39 cellular contexts compared by ENCODE assay signal in the genomic region with DNA sequence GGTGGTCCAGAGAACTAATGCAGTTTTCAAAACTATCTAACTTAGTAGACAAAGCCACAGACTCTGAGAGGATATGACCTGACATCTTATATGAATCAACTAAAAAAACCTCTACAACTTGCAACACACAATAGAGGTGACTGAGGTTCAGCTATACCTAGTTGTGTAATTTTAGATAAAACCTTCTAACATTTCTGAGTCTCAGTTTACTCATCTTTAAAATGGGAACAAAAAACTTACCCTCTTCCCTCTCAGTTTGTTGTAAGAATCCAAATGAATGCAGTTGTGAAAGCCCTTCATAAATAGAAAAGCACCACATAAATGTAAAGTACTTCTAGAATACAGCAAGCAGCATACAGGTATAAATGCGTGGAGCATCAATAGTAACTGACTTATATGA. TPM values are rescaled to one million over a fixed set of nuclear protein-coding genes. Genes with fewer than 3 reads are reported as not detected.
"Had no signal": no experiment of that assay in that cellular context is flagged by ENCODE, and none has a peak within 500 bp of the region (broad histone marks: within the 10 kb centered on the region; RNA-seq: fewer than 3 reads in every experiment).

No MANE protein-coding gene starts in this region.

- H3K9me3 ChIP-seq: adrenal gland, body of pancreas, breast epithelium had no signal

- H3K4me1 ChIP-seq: breast epithelium had no signal

- H3K9me3 Mint-ChIP-seq: activated B cell treated with CpG ODN at 0.5 μM for 24 hours; activated CD4-positive, alpha-beta memory T cell treated with anti-CD3 and anti-CD28 coated beads for 36 hours; activated CD4-positive, alpha-beta T cell treated with anti-CD3 and anti-CD28 coated beads, Interleukin-2, amount 10 ng/mL, durations not matched to agents 24 days and 14 days; activated CD8-positive, alpha-beta T cell treated with anti-CD3 and anti-CD28 coated beads for 36 hours; activated naive CD4-positive, alpha-beta T cell treated with anti-CD3 and anti-CD28 coated beads for 36 hours; activated naive CD4-positive, alpha-beta T cell treated with anti-CD3 and anti-CD28 coated beads, Interleukin-2, amount 50 U/mL, for 72 hours; activated naive CD8-positive, alpha-beta T cell treated with anti-CD3 and anti-CD28 coated beads for 36 hours; activated T-cell treated with anti-CD3 and anti-CD28 coated beads, Interleukin-2, amount 50 U/mL, for 4 hours; activated T-cell treated with anti-CD3 and anti-CD28 coated beads, Interleukin-2, amount 50 U/mL, for 72 hours; activated T-helper 1 cell treated with anti-CD3 and anti-CD28 coated beads, Interleukin-12 subunit alpha, Interleukin-12 subunit beta, Interleukin-2, Interleukin-4 antibody, amounts not matched to agents 30 ng/mL and 10 ng/mL and 1 ng/mL, durations not matched to agents 14 hours and 24 hours and 36 hours; activated T-helper 17 cell treated with anti-CD3 and anti-CD28 coated beads, Interleukin-2, amount 50 U/mL, for 72 hours; T-helper 1 cell treated with Interleukin-12 subunit alpha and Interleukin-12 subunit beta and Interleukin-4 antibody, amounts not matched to agents 30 μg/mL and 1 μg/mL, for 36 hours; T-helper 2 cell treated with Interferon-gamma antibody and Interleukin-4, amounts not matched to agents 5 μg/mL and 100 μg/mL, for 36 hours had no signal

- H3K36me3 Mint-ChIP-seq: activated CD4-positive, alpha-beta memory T cell treated with anti-CD3 and anti-CD28 coated beads for 36 hours; activated naive CD4-positive, alpha-beta T cell treated with anti-CD3 and anti-CD28 coated beads, Interleukin-2, amount 50 U/mL, for 72 hours; activated naive CD8-positive, alpha-beta T cell treated with anti-CD3 and anti-CD28 coated beads for 36 hours had no signal

- H3K27ac ChIP-seq: adrenal gland, body of pancreas, brain microvascular endothelial cell, WERI-Rb-1 had no signal

- H3K27me3 ChIP-seq: adrenal gland, body of pancreas, brain microvascular endothelial cell, breast epithelium had no signal

- H3K4me3 Mint-ChIP-seq: activated B cell treated with CpG ODN at 0.5 μM for 24 hours; activated CD4-positive, alpha-beta memory T cell treated with anti-CD3 and anti-CD28 coated beads for 36 hours; activated CD4-positive, alpha-beta T cell treated with anti-CD3 and anti-CD28 coated beads, Interleukin-2, amount 10 ng/mL, durations not matched to agents 24 days and 14 days; activated CD8-positive, alpha-beta T cell treated with anti-CD3 and anti-CD28 coated beads for 36 hours; activated naive CD4-positive, alpha-beta T cell treated with anti-CD3 and anti-CD28 coated beads for 36 hours; activated naive CD8-positive, alpha-beta T cell treated with anti-CD3 and anti-CD28 coated beads for 36 hours; activated T-cell treated with anti-CD3 and anti-CD28 coated beads, Interleukin-2, amount 50 U/mL, for 4 hours; activated T-cell treated with anti-CD3 and anti-CD28 coated beads, Interleukin-2, amount 50 U/mL, for 72 hours; activated T-helper 1 cell treated with anti-CD3 and anti-CD28 coated beads, Interleukin-12 subunit alpha, Interleukin-12 subunit beta, Interleukin-2, Interleukin-4 antibody, amounts not matched to agents 30 ng/mL and 10 ng/mL and 1 ng/mL, durations not matched to agents 14 hours and 24 hours and 36 hours; activated T-helper 17 cell treated with anti-CD3 and anti-CD28 coated beads, Interleukin-2, amount 50 U/mL, for 72 hours; T-helper 1 cell treated with Interleukin-12 subunit alpha and Interleukin-12 subunit beta and Interleukin-4 antibody, amounts not matched to agents 30 μg/mL and 1 μg/mL, for 36 hours; T-helper 2 cell treated with Interferon-gamma antibody and Interleukin-4, amounts not matched to agents 5 μg/mL and 100 μg/mL, for 36 hours had no signal

- H3K27ac Mint-ChIP-seq: activated B cell treated with CpG ODN at 0.5 μM for 24 hours; activated CD4-positive, alpha-beta memory T cell treated with anti-CD3 and anti-CD28 coated beads for 36 hours; activated CD4-positive, alpha-beta T cell treated with anti-CD3 and anti-CD28 coated beads, Interleukin-2, amount 10 ng/mL, durations not matched to agents 24 days and 14 days; activated CD8-positive, alpha-beta T cell treated with anti-CD3 and anti-CD28 coated beads for 36 hours; activated naive CD4-positive, alpha-beta T cell treated with anti-CD3 and anti-CD28 coated beads for 36 hours; activated naive CD4-positive, alpha-beta T cell treated with anti-CD3 and anti-CD28 coated beads, Interleukin-2, amount 50 U/mL, for 72 hours; activated naive CD8-positive, alpha-beta T cell treated with anti-CD3 and anti-CD28 coated beads for 36 hours; activated T-cell treated with anti-CD3 and anti-CD28 coated beads, Interleukin-2, amount 50 U/mL, for 72 hours; activated T-helper 1 cell treated with anti-CD3 and anti-CD28 coated beads, Interleukin-12 subunit alpha, Interleukin-12 subunit beta, Interleukin-2, Interleukin-4 antibody, amounts not matched to agents 30 ng/mL and 10 ng/mL and 1 ng/mL, durations not matched to agents 14 hours and 24 hours and 36 hours; activated T-helper 17 cell treated with anti-CD3 and anti-CD28 coated beads, Interleukin-2, amount 50 U/mL, for 72 hours; T-helper 1 cell treated with Interleukin-12 subunit alpha and Interleukin-12 subunit beta and Interleukin-4 antibody, amounts not matched to agents 30 μg/mL and 1 μg/mL, for 36 hours; T-helper 2 cell treated with Interferon-gamma antibody and Interleukin-4, amounts not matched to agents 5 μg/mL and 100 μg/mL, for 36 hours had no signal

- ATAC-seq: activated CD8-positive, alpha-beta T cell treated with anti-CD3 and anti-CD28 coated beads for 36 hours; activated naive CD4-positive, alpha-beta T cell treated with anti-CD3 and anti-CD28 coated beads, Interleukin-2, amount 50 U/mL, for 72 hours; activated T-cell treated with anti-CD3 and anti-CD28 coated beads, Interleukin-2, amount 50 U/mL, for 4 hours; activated T-cell treated with anti-CD3 and anti-CD28 coated beads, Interleukin-2, amount 50 U/mL, for 72 hours; activated T-helper 17 cell treated with anti-CD3 and anti-CD28 coated beads, Interleukin-2, amount 50 U/mL, for 72 hours; body of pancreas had no signal

- H3K4me1 Mint-ChIP-seq: activated CD4-positive, alpha-beta T cell treated with anti-CD3 and anti-CD28 coated beads, Interleukin-2, amount 10 ng/mL, durations not matched to agents 24 days and 14 days; activated T-helper 17 cell treated with anti-CD3 and anti-CD28 coated beads, Interleukin-2, amount 50 U/mL, for 72 hours had no signal

- H3K36me3 ChIP-seq: adrenal gland, brain microvascular endothelial cell, breast epithelium had no signal

- H3K4me3 ChIP-seq: adrenal gland, body of pancreas, breast epithelium had no signal

- FAIRE-seq: astrocyte had no signal

- DNase-seq: activated B cell treated with CpG ODN at 0.5 μM for 24 hours; activated CD4-positive, alpha-beta memory T cell treated with anti-CD3 and anti-CD28 coated beads for 36 hours; activated CD4-positive, alpha-beta T cell treated with anti-CD3 and anti-CD28 coated beads for 4 hours; activated CD4-positive, alpha-beta T cell treated with anti-CD3 and anti-CD28 coated beads, Interleukin-2, amount 10 ng/mL, durations not matched to agents 24 days and 14 days; activated CD4-positive, alpha-beta T cell treated with anti-CD3 and anti-CD28 coated beads, Interleukin-2, amount 50 U/mL, for 1 hour; activated CD4-positive, alpha-beta T cell treated with anti-CD3 and anti-CD28 coated beads, Interleukin-2, amount 50 U/mL, for 4 hours; activated CD4-positive, CD25-positive, alpha-beta regulatory T cell treated with anti-CD3 and anti-CD28 coated beads, Interleukin-2, amount 50 U/mL, for 72 hours; activated CD8-positive, alpha-beta memory T cell treated with anti-CD3 and anti-CD28 coated beads, Interleukin-2, amount 50 U/mL, for 4 hours; activated CD8-positive, alpha-beta T cell treated with anti-CD3 and anti-CD28 coated beads for 36 hours; activated effector memory CD4-positive, alpha-beta T cell treated with anti-CD3 and anti-CD28 coated beads, Interleukin-2, amount 50 U/mL, for 16 hours; activated gamma-delta T cell treated with Interleukin-2 at 50 U/mL for 16 hours; activated naive CD4-positive, alpha-beta T cell; activated naive CD4-positive, alpha-beta T cell treated with anti-CD3 and anti-CD28 coated beads for 36 hours; activated naive CD4-positive, alpha-beta T cell treated with anti-CD3 and anti-CD28 coated beads, Interleukin-2, amount 50 U/mL, for 16 hours; activated naive CD8-positive, alpha-beta T cell treated with anti-CD3 and anti-CD28 coated beads for 36 hours; activated T-cell treated with anti-CD3 and anti-CD28 coated beads for 4 hours; activated T-cell treated with anti-CD3 and anti-CD28 coated beads, Interleukin-2, amount 50 U/mL, for 1 hour; activated T-cell treated with anti-CD3 and anti-CD28 coated beads, Interleukin-2, amount 50 U/mL, for 4 hours; activated T-cell treated with anti-CD3 and anti-CD28 coated beads, Interleukin-2, amount 50 U/mL, for 72 hours; adrenal gland; amniotic stem cell; aorta; body of pancreas; brain microvascular endothelial cell; central memory CD4-positive, alpha-beta T cell; T-helper 1 cell; T-helper 2 cell; T-helper 9 cell; WERI-Rb-1 had no signal

RNA-seq across cellular contexts. Expression of gene SH3D19, which starts 5.9 kb away (rescaled TPM):
- total RNA-seq: activated B cell treated with CpG ODN at 0.5 μM for 24 hours; activated CD4-positive, alpha-beta T cell treated with anti-CD3 and anti-CD28 coated beads, Interleukin-2, amount 10 ng/mL, durations not matched to agents 24 days and 14 days; activated CD8-positive, alpha-beta memory T cell treated with anti-CD3 and anti-CD28 coated beads for 36 hours; activated CD8-positive, alpha-beta T cell treated with anti-CD3 and anti-CD28 coated beads for 36 hours; activated naive CD4-positive, alpha-beta T cell treated with anti-CD3 and anti-CD28 coated beads for 36 hours; activated naive CD8-positive, alpha-beta T cell treated with anti-CD3 and anti-CD28 coated beads for 36 hours; activated T-helper 1 cell treated with anti-CD3 and anti-CD28 coated beads, Interleukin-12 subunit alpha, Interleukin-12 subunit beta, Interleukin-2, Interleukin-4 antibody, amounts not matched to agents 30 ng/mL and 10 ng/mL and 1 ng/mL, durations not matched to agents 14 hours and 24 hours and 36 hours had no signal

RNA-seq across cellular contexts. Expression of gene PRSS48, which starts 42.5 kb away (rescaled TPM):
- total RNA-seq: activated B cell treated with CpG ODN at 0.5 μM for 24 hours; activated CD4-positive, alpha-beta memory T cell treated with anti-CD3 and anti-CD28 coated beads for 36 hours; activated CD4-positive, alpha-beta T cell treated with anti-CD3 and anti-CD28 coated beads, Interleukin-2, amount 10 ng/mL, durations not matched to agents 24 days and 14 days; activated CD8-positive, alpha-beta memory T cell treated with anti-CD3 and anti-CD28 coated beads for 36 hours; activated CD8-positive, alpha-beta T cell treated with anti-CD3 and anti-CD28 coated beads for 36 hours; activated naive CD4-positive, alpha-beta T cell treated with anti-CD3 and anti-CD28 coated beads for 36 hours; activated naive CD4-positive, alpha-beta T cell treated with anti-CD3 and anti-CD28 coated beads, Interleukin-2, amount 50 U/mL, for 72 hours; activated naive CD8-positive, alpha-beta T cell treated with anti-CD3 and anti-CD28 coated beads for 36 hours; activated T-cell treated with anti-CD3 and anti-CD28 coated beads, Interleukin-2, amount 50 U/mL, for 4 hours; activated T-cell treated with anti-CD3 and anti-CD28 coated beads, Interleukin-2, amount 50 U/mL, for 72 hours; activated T-helper 1 cell treated with anti-CD3 and anti-CD28 coated beads, Interleukin-12 subunit alpha, Interleukin-12 subunit beta, Interleukin-2, Interleukin-4 antibody, amounts not matched to agents 30 ng/mL and 10 ng/mL and 1 ng/mL, durations not matched to agents 14 hours and 24 hours and 36 hours; activated T-helper 17 cell treated with anti-CD3 and anti-CD28 coated beads, Interleukin-2, amount 50 U/mL, for 72 hours; adrenal gland; aorta; astrocyte; body of pancreas; breast epithelium; cardiac septum; cerebellum had no signal
- polyA plus RNA-seq: adrenal gland, aorta had no signal
